Comparison of ENCODE assay signal across 7 cellular contexts in the genomic region with DNA sequence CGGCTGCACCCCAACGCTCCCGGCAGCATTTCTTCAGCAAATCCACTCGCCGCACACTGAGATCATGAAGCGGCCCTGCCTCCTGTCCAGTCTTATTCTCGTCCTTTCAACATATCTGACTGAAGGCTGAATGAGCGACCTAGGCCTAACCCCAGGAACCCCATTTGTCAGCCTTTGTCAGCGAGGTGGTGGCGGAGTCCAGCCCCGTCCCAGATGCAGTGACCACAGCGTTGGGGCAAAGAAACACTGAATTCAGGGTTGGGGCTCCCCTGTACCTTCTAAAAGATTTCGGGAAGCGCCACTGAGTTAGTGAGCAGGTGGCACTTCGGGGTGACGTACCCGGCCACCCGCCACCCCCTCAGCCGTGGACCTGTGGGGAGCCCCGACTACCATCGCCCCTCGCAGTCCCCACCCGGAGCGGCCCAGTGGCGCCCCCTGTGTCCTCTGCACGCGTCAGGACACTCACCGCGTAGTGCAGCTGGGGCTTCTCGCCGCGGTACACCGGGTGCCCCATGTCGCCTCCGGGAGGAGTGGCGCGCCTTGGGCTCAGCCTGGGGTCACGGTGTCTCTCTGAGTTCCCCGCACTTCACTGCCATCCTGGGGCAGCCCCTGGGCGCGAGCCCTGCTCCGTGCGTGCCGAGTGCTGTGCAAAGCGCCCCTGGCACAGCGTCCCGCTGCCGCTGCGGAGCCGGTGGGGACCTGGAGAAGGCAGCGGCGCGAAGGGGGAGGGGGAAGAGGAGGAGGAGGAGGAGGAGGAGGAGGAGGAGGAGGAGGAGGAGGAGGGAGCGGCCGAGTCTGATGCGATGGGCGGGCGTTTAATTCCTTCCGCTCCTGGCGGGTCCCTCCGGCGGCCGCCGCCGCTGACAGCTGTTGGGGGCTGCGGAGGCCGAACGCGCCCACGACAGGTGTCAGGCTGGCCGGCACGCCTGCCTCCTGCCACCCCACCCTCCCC.
DNase-seq lines count a peak whose midpoint lies in the region; ATAC-seq and TF ChIP-seq lines count a peak whose summit lies in the region.

No MANE protein-coding gene starts in this region.

- DNase-seq in RWPE2 (ENCODE audit: low spot score) (no peak), cardiac muscle cell (ENCODE audit: low read depth in 1 of 2, low spot score in 1 of 2) (peak; percentile 6 to 54), Kasumi-1 (lab: John Stamatoyannopoulos, UW) (no peak), T1000 (lab: John Stamatoyannopoulos, UW) (no peak), NCI-H187 (lab: John Stamatoyannopoulos, UW) (no peak)

- H3K9me3 ChIP-seq in RWPE2 (ENCODE audit: severe bottlenecking) (no peaks in the 10 kb centered on the region), cardiac muscle cell (ENCODE audit: low read depth) (no peaks in the 10 kb centered on the region)

- H3K9ac ChIP-seq in rectal smooth muscle tissue (ENCODE audit: low read length) = peak overlapping the region; percentile 32

- ATAC-seq in GM19395 (IDR thresholded peaks at IDR 0.05; ENCODE audit: unreplicated experiment) (peak; percentile 37), RWPE2 (ENCODE audit: low read depth) (no peak)

- H3K36me3 ChIP-seq in RWPE2 (ENCODE audit: low read depth) (no peaks in the 10 kb centered on the region), cardiac muscle cell (no peaks in the 10 kb centered on the region), rectal smooth muscle tissue (ENCODE audit: control insufficient read depth, insufficient read depth, low read length) (no peaks in the 10 kb centered on the region)

- no peak overlapping the region for H3K27ac ChIP-seq in RWPE2 (ENCODE audit: poor library complexity, severe bottlenecking)
- H3K27ac ChIP-seq in cardiac muscle cell = no peak overlapping the region
- peak overlapping the region; percentile 82 for H3K27ac ChIP-seq in rectal smooth muscle tissue (ENCODE audit: low read depth, low read length)

- peak overlapping the region; percentile 13 for H3K4me3 ChIP-seq in RWPE2 (ENCODE audit: severe bottlenecking)
- peak overlapping the region; percentile 18 for H3K4me3 ChIP-seq in cardiac muscle cell
- peak overlapping the region; percentile 72 for H3K4me3 ChIP-seq in rectal smooth muscle tissue (ENCODE audit: low read length)

- H3K4me1 ChIP-seq in RWPE2 (ENCODE audit: insufficient read depth, poor library complexity, severe bottlenecking) = no peaks in the 10 kb centered on the region
- H3K4me1 ChIP-seq in cardiac muscle cell (ENCODE audit: low read depth) = peaks cover under 1% of the 10 kb centered on the region
- H3K4me1 ChIP-seq in rectal smooth muscle tissue (ENCODE audit: control insufficient read depth, insufficient read depth, low read length) = peaks cover under 1% of the 10 kb centered on the region

- no peaks in the 10 kb centered on the region for H3K27me3 ChIP-seq in RWPE2 (ENCODE audit: insufficient read depth, poor library complexity, severe bottlenecking)
- H3K27me3 ChIP-seq in cardiac muscle cell = no peaks in the 10 kb centered on the region
- no peaks in the 10 kb centered on the region for H3K27me3 ChIP-seq in rectal smooth muscle tissue (ENCODE audit: control insufficient read depth, insufficient read depth, low read length)

- TF ChIP-seq CTCF in RWPE2 (IDR thresholded peaks at IDR 0.05; ENCODE audit: poor library complexity, severe bottlenecking) (no peak), cardiac muscle cell (IDR thresholded peaks at IDR 0.05; ENCODE audit: low read depth, low read length) (peak; percentile 50)

Comparison
In these comparisons a context has a peak if more than half of its experiments do, and no peak if none do; other contexts are left out.
1. DNase-seq: peak in cardiac muscle cell (2 of 2); none in RWPE2 (single experiment), Kasumi-1 (0 of 2), T1000 (single experiment) and NCI-H187 (0 of 2).
2. H3K4me3 ChIP-seq: peak in every context shown above with its lines; median percentile 72 in rectal smooth muscle tissue; 18 in cardiac muscle cell; 13 in RWPE2.